In the genomic region with DNA sequence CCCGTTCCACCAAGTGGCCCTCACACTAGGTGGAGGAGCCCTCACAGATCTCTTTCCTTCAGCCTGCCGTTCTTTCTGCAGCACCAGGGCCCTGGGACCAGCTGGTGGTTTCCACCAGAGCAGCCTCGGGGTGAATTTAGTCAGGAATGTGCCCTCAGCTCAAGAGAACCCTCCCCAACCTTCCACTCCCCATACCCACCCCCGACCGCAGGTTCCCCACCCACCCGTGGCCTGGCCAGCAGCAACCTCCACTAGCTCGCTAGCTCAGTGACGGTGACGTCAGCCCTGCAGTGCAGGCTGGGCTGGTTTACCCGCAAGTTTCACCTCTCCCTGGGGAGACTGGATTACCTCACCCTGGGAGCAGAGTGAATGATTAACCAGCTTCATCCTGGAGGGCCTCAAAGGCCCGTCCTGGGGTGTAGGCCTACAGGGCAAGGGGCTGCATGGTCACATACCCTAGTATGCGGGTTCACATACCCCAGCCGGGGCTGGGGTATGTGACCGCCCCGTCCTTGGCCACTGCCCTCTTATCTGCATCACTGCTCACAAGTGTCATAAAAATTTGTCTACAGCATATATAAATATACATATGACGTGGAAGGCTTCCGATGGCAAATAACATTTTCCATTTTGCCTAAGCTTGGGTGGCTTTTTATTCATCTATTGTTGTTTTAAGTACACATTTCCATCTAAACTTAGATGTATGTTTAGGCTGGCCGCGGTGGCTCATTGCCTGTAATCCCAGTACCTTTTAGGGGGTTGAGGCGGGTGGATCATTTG, we compare ENCODE assay signal across 1 cellular context.
TF ChIP-seq lines count a peak whose summit lies in the region.

No MANE protein-coding gene starts in this region.

TF ChIP-seq in HEK293, 187 proteins besides CTCF, POLR2A, EP300 and RAD21 (continued from another document and continues in another):
- TF ChIP-seq, protein P1, sequence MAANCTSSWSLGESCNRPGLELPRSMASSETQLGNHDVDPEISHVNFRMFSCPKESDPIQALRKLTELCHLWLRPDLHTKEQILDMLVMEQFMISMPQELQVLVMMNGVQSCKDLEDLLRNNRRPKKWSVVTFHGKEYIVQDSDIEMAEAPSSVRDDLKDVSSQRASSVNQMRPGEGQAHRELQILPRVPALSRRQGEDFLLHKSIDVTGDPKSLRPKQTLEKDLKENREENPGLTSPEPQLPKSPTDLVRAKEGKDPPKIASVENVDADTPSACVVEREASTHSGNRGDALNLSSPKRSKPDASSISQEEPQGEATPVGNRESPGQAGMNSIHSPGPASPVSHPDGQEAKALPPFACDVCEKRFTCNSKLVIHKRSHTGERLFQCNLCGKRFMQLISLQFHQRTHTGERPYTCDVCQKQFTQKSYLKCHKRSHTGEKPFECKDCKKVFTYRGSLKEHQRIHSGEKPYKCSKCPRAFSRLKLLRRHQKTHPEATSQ (tag by site-specific recombination; IDR thresholded peaks at IDR 0.05): no peak
- TF ChIP-seq, protein P2, sequence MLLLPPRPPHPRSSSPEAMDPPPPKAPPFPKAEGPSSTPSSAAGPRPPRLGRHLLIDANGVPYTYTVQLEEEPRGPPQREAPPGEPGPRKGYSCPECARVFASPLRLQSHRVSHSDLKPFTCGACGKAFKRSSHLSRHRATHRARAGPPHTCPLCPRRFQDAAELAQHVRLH (tag by site-specific recombination; IDR thresholded peaks at IDR 0.05): 0 out of 2 replicates have a peak, but pooled peaks have one; percentile 60
- TF ChIP-seq ZNF132 (tag by site-specific recombination; IDR thresholded peaks at IDR 0.05; ENCODE audit: borderline replicate concordance) (no peak), ZNF776 (tag by site-specific recombination; IDR thresholded peaks at IDR 0.05; ENCODE audit: borderline replicate concordance) (no peak), ZNF266 (tag by site-specific recombination; IDR thresholded peaks at IDR 0.05; ENCODE audit: low read depth) (no peak), ZNF555 (tag by site-specific recombination; conservative IDR thresholded peaks at IDR 0.05) (no peak), GLIS2 (tag by site-specific recombination; IDR thresholded peaks at IDR 0.05) (peak; percentile 79), ZBTB7A (tag by site-specific recombination; IDR thresholded peaks at IDR 0.05; ENCODE audit: low read depth) (no peak), REPIN1 (tag by site-specific recombination; IDR thresholded peaks at IDR 0.05; ENCODE audit: low read depth) (no peak), ZNF292 (tag by site-specific recombination; IDR thresholded peaks at IDR 0.05; ENCODE audit: borderline replicate concordance, low read depth) (no peak), ZNF549 (tag by site-specific recombination; IDR thresholded peaks at IDR 0.05) (no peak), ZNF621 (tag by site-specific recombination; IDR thresholded peaks at IDR 0.05) (no peak), ZNF416 (tag by site-specific recombination; IDR thresholded peaks at IDR 0.05) (no peak), ZNF791 (tag by site-specific recombination; IDR thresholded peaks at IDR 0.05) (no peak), ZNF140 (tag by site-specific recombination; IDR thresholded peaks at IDR 0.05) (no peak), ZNF184 (tag by site-specific recombination; IDR thresholded peaks at IDR 0.05) (peak; percentile 77), ZNF146 (tag by site-specific recombination; IDR thresholded peaks at IDR 0.05) (no peak), ZNF121 (tag by site-specific recombination; IDR thresholded peaks at IDR 0.05) (no peak), ZNF169 (tag by site-specific recombination; IDR thresholded peaks at IDR 0.05) (no peak), ZNF596 (tag by site-specific recombination; IDR thresholded peaks at IDR 0.05) (peak; percentile 31; the same call in 1 of the 2 replicates), ZNF48 (tag by site-specific recombination; IDR thresholded peaks at IDR 0.05) (no peak), ZNF561 (tag by site-specific recombination; IDR thresholded peaks at IDR 0.05; ENCODE audit: borderline replicate concordance) (0 out of 2 replicates have a peak, but pooled peaks have one; percentile 58), ZNF629 (tag by site-specific recombination; IDR thresholded peaks at IDR 0.05) (peak; percentile 97), ZBTB21 (tag by site-specific recombination; IDR thresholded peaks at IDR 0.05) (peak; percentile 92), ZNF16 (tag by site-specific recombination; IDR thresholded peaks at IDR 0.05; ENCODE audit: low read depth) (no peak), ZBTB8A (tag by site-specific recombination; IDR thresholded peaks at IDR 0.05) (peak; percentile 31; the same call in 1 of the 2 replicates), ZNF133 (tag by site-specific recombination; IDR thresholded peaks at IDR 0.05) (no peak), EGR2 (tag by site-specific recombination; IDR thresholded peaks at IDR 0.05; ENCODE audit: low read depth) (peak; percentile 46; the same call in 1 of the 2 replicates), BCL11B (tag by site-specific recombination; IDR thresholded peaks at IDR 0.05; ENCODE audit: low read depth) (no peak), TRIM28 (IDR thresholded peaks at IDR 0.05; ENCODE audit: borderline replicate concordance, low read length) (peak; percentile 30; the same call in 1 of the 2 replicates), ZSCAN23 (tag by site-specific recombination; IDR thresholded peaks at IDR 0.05) (peak; percentile 70; the same call in 1 of the 2 replicates)
- TF ChIP-seq, protein P3, sequence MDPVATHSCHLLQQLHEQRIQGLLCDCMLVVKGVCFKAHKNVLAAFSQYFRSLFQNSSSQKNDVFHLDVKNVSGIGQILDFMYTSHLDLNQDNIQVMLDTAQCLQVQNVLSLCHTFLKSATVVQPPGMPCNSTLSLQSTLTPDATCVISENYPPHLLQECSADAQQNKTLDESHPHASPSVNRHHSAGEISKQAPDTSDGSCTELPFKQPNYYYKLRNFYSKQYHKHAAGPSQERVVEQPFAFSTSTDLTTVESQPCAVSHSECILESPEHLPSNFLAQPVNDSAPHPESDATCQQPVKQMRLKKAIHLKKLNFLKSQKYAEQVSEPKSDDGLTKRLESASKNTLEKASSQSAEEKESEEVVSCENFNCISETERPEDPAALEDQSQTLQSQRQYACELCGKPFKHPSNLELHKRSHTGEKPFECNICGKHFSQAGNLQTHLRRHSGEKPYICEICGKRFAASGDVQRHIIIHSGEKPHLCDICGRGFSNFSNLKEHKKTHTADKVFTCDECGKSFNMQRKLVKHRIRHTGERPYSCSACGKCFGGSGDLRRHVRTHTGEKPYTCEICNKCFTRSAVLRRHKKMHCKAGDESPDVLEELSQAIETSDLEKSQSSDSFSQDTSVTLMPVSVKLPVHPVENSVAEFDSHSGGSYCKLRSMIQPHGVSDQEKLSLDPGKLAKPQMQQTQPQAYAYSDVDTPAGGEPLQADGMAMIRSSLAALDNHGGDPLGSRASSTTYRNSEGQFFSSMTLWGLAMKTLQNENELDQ (tag by site-specific recombination; IDR thresholded peaks at IDR 0.05; ENCODE audit: low read depth): no peak
- TF ChIP-seq, protein P4, sequence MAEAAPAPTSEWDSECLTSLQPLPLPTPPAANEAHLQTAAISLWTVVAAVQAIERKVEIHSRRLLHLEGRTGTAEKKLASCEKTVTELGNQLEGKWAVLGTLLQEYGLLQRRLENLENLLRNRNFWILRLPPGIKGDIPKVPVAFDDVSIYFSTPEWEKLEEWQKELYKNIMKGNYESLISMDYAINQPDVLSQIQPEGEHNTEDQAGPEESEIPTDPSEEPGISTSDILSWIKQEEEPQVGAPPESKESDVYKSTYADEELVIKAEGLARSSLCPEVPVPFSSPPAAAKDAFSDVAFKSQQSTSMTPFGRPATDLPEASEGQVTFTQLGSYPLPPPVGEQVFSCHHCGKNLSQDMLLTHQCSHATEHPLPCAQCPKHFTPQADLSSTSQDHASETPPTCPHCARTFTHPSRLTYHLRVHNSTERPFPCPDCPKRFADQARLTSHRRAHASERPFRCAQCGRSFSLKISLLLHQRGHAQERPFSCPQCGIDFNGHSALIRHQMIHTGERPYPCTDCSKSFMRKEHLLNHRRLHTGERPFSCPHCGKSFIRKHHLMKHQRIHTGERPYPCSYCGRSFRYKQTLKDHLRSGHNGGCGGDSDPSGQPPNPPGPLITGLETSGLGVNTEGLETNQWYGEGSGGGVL (tag by site-specific recombination; IDR thresholded peaks at IDR 0.05): peak; percentile 98
- TF ChIP-seq, protein P5, sequence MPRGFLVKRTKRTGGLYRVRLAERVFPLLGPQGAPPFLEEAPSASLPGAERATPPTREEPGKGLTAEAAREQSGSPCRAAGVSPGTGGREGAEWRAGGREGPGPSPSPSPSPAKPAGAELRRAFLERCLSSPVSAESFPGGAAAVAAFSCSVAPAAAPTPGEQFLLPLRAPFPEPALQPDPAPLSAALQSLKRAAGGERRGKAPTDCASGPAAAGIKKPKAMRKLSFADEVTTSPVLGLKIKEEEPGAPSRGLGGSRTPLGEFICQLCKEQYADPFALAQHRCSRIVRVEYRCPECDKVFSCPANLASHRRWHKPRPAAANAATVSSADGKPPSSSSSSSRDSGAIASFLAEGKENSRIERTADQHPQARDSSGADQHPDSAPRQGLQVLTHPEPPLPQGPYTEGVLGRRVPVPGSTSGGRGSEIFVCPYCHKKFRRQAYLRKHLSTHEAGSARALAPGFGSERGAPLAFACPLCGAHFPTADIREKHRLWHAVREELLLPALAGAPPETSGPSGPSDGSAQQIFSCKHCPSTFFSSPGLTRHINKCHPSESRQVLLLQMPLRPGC (tag by site-specific recombination; IDR thresholded peaks at IDR 0.05): peak; percentile 85
- TF ChIP-seq, protein P6, sequence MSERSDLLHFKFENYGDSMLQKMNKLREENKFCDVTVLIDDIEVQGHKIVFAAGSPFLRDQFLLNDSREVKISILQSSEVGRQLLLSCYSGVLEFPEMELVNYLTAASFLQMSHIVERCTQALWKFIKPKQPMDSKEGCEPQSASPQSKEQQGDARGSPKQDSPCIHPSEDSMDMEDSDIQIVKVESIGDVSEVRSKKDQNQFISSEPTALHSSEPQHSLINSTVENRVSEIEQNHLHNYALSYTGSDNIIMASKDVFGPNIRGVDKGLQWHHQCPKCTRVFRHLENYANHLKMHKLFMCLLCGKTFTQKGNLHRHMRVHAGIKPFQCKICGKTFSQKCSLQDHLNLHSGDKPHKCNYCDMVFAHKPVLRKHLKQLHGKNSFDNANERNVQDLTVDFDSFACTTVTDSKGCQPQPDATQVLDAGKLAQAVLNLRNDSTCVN (tag by site-specific recombination; optimal IDR thresholded peaks at IDR 0.05): peak; percentile 27
- TF ChIP-seq, protein P7, sequence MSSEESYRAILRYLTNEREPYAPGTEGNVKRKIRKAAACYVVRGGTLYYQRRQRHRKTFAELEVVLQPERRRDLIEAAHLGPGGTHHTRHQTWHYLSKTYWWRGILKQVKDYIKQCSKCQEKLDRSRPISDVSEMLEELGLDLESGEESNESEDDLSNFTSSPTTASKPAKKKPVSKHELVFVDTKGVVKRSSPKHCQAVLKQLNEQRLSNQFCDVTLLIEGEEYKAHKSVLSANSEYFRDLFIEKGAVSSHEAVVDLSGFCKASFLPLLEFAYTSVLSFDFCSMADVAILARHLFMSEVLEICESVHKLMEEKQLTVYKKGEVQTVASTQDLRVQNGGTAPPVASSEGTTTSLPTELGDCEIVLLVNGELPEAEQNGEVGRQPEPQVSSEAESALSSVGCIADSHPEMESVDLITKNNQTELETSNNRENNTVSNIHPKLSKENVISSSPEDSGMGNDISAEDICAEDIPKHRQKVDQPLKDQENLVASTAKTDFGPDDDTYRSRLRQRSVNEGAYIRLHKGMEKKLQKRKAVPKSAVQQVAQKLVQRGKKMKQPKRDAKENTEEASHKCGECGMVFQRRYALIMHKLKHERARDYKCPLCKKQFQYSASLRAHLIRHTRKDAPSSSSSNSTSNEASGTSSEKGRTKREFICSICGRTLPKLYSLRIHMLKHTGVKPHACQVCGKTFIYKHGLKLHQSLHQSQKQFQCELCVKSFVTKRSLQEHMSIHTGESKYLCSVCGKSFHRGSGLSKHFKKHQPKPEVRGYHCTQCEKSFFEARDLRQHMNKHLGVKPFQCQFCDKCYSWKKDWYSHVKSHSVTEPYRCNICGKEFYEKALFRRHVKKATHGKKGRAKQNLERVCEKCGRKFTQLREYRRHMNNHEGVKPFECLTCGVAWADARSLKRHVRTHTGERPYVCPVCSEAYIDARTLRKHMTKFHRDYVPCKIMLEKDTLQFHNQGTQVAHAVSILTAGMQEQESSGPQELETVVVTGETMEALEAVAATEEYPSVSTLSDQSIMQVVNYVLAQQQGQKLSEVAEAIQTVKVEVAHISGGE (tag by site-specific recombination; conservative IDR thresholded peaks at IDR 0.05; ENCODE audit: low read depth): no peak
- TF ChIP-seq, protein P8, sequence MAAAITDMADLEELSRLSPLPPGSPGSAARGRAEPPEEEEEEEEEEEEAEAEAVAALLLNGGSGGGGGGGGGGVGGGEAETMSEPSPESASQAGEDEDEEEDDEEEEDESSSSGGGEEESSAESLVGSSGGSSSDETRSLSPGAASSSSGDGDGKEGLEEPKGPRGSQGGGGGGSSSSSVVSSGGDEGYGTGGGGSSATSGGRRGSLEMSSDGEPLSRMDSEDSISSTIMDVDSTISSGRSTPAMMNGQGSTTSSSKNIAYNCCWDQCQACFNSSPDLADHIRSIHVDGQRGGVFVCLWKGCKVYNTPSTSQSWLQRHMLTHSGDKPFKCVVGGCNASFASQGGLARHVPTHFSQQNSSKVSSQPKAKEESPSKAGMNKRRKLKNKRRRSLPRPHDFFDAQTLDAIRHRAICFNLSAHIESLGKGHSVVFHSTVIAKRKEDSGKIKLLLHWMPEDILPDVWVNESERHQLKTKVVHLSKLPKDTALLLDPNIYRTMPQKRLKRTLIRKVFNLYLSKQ (tag by site-specific recombination; IDR thresholded peaks at IDR 0.05; ENCODE audit: borderline replicate concordance): no peak
- TF ChIP-seq, protein P9, sequence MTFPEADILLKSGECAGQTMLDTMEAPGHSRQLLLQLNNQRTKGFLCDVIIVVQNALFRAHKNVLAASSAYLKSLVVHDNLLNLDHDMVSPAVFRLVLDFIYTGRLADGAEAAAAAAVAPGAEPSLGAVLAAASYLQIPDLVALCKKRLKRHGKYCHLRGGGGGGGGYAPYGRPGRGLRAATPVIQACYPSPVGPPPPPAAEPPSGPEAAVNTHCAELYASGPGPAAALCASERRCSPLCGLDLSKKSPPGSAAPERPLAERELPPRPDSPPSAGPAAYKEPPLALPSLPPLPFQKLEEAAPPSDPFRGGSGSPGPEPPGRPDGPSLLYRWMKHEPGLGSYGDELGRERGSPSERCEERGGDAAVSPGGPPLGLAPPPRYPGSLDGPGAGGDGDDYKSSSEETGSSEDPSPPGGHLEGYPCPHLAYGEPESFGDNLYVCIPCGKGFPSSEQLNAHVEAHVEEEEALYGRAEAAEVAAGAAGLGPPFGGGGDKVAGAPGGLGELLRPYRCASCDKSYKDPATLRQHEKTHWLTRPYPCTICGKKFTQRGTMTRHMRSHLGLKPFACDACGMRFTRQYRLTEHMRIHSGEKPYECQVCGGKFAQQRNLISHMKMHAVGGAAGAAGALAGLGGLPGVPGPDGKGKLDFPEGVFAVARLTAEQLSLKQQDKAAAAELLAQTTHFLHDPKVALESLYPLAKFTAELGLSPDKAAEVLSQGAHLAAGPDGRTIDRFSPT (tag by site-specific recombination; IDR thresholded peaks at IDR 0.05): peak; percentile 96
- TF ChIP-seq, protein P10, sequence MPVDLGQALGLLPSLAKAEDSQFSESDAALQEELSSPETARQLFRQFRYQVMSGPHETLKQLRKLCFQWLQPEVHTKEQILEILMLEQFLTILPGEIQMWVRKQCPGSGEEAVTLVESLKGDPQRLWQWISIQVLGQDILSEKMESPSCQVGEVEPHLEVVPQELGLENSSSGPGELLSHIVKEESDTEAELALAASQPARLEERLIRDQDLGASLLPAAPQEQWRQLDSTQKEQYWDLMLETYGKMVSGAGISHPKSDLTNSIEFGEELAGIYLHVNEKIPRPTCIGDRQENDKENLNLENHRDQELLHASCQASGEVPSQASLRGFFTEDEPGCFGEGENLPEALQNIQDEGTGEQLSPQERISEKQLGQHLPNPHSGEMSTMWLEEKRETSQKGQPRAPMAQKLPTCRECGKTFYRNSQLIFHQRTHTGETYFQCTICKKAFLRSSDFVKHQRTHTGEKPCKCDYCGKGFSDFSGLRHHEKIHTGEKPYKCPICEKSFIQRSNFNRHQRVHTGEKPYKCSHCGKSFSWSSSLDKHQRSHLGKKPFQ (tag by site-specific recombination; IDR thresholded peaks at IDR 0.05): peak; percentile 28; the same call in 1 of the 2 replicates
